Comparison of ENCODE assay signal across 8 cellular contexts in the genomic region with DNA sequence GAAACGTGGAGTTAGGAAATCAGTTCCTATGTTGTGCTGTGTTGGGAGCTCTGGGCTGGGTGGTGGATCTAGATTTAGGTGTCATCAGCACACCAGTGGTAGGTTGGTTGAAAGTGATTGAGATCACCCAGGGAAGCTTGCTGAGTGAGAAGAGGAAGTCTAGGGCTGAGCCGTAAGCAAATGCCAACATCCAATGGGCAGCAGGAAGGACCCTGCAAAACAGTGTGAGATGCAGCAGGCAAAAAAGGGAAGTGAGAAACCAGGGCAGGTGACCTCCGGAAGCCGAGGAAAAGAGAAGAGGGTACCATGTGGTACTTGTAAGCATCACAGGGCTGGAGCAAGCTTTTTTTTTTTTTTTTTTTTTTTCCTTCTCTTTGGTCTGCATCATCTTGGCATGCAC. TPM values are rescaled to one million over a fixed set of nuclear protein-coding genes. Genes with fewer than 3 reads are reported as not detected.
A peak's percentile ranks its signal among the peaks of the same experiment; 100 is the strongest.
DNase-seq lines count a peak whose midpoint lies in the region; ATAC-seq, FAIRE-seq and TF ChIP-seq lines count a peak whose summit lies in the region.

No MANE protein-coding gene starts in this region.

- H3K9me3 ChIP-seq in K562 (replicated peaks; ENCODE audit: control insufficient read depth, insufficient read depth, low read depth, low read length), result no peaks in the 10 kb centered on the region

- no peak overlapping the region for H2AFZ ChIP-seq in K562 (ENCODE audit: low read depth, low read length)

- no peak for TF ChIP-seq CTCF in K562 (IDR thresholded peaks at IDR 0.05 in 2 of 3, conservative IDR thresholded peaks at IDR 0.05 in 1 of 3; ENCODE audit: insufficient read depth in 2 of 3, low read depth in 1 of 3, low read length in 3 of 3)

- in situ Hi-C loops in K562 (cut with MboI), result no loop called here

- WGBS in K562 (ENCODE audit: insufficient coverage, low coverage, missing lambda C conversion rate), result 46% methylated on average over 2 of the region's 4 CpGs

- no peaks in the 10 kb centered on the region for H4K20me1 ChIP-seq in K562 (replicated peaks; ENCODE audit: control insufficient read depth, insufficient read depth, low read length)

- CTCF ChIA-PET in K562 (lab: Yijun Ruan, JAX; ENCODE audit: low intra/inter-chr PET ratio), result no interaction called here

- no peaks in the 10 kb centered on the region for H3K36me3 ChIP-seq in K562 (ENCODE audit: control insufficient read depth, insufficient read depth, low read length)

- no peak overlapping the region for H3K27ac ChIP-seq in K562 (ENCODE audit: extremely low read depth, low read depth, low read length)
- no peak overlapping the region for H3K27ac ChIP-seq in substantia nigra (ENCODE audit: low read depth, low read length, poor library complexity, severe bottlenecking)

- no peak for TF ChIP-seq POLR2A in K562 (conservative IDR thresholded peaks at IDR 0.05)

- no peaks in the 10 kb centered on the region for H3K79me2 ChIP-seq in K562 (ENCODE audit: control insufficient read depth, insufficient read depth, low read length)

- H3K4me2 ChIP-seq in K562 (ENCODE audit: insufficient read depth, low read length), result no peak overlapping the region

- no peak for FAIRE-seq in K562 (lab: Jason Lieb, UNC)

- peak; percentile 93 for ATAC-seq in GM19467 (IDR thresholded peaks at IDR 0.05; ENCODE audit: unreplicated experiment)
- peak; percentile 81 for ATAC-seq in HG03442 (IDR thresholded peaks at IDR 0.05; ENCODE audit: unreplicated experiment)
- ATAC-seq in K562, result no peak

- POLR2A ChIA-PET in K562 (lab: Yijun Ruan, JAX), result interaction anchor here (0.5 kb wide), 1 partner anchor 12 kb away, joined by 4 read pairs; no protein-coding TSS in a partner anchor

- H3K9ac ChIP-seq in K562 (ENCODE audit: insufficient read depth in 1 of 2, low read depth in 2 of 2, low read length in 2 of 2), result no peak overlapping the region

- H3K4me1 ChIP-seq in K562 (replicated peaks in 1 of 2; ENCODE audit: control insufficient read depth in 2 of 2, insufficient read depth in 2 of 2, low read length in 2 of 2), result peaks cover 20 to 28% of the 10 kb centered on the region in 2 experiments; a peak in 4 of 5 replicates

- no TSS peak for BruUV-seq in K562 (replicated peaks; lab: Mats Ljungman, UMichigan)

- DNase-seq in C1 segment of cervical spinal cord (lab: John Stamatoyannopoulos, UW) (peak in 9 of 14 donors; percentile 14 to 59 (median 35)), K562 (ENCODE audit: extremely low read depth in 1 of 4, low spot score in 3 of 4) (no peak), substantia nigra (lab: John Stamatoyannopoulos, UW) (peak in 31 of 49 donors; percentile 6 to 69 (median 20)), cerebellum (ENCODE audit: low spot score) (no peak)
- no peak for DNase-seq in stimulated activated CD8-positive, alpha-beta memory T cell treated with anti-CD3 and anti-CD28 coated beads, Interleukin-4, amount 100 ng/mL, for 48 hours
- DNase-seq in activated CD4-positive, alpha-beta T cell treated with anti-CD3 and anti-CD28 coated beads, Interleukin-2, amount 50 U/mL, for 1 hour, result no peak

- intact Hi-C loops in K562 (cut with micrococcal nuclease), result no loop called here

- no peaks in the 10 kb centered on the region for H3K27me3 ChIP-seq in K562 (ENCODE audit: control insufficient read depth in 2 of 2, insufficient read depth in 2 of 2, low read length in 2 of 2)

- no peak for TF ChIP-seq EP300 in K562 (IDR thresholded peaks at IDR 0.05; ENCODE audit: low read length)

- H3K9me1 ChIP-seq in K562 (ENCODE audit: control insufficient read depth, insufficient read depth, low read length), result no peaks in the 10 kb centered on the region

- no peak overlapping the region for H3K4me3 ChIP-seq in K562

- no peak for TF ChIP-seq RAD21 in K562 (CRISPR knock-in tag; conservative IDR thresholded peaks at IDR 0.05 in 1 of 2, IDR thresholded peaks at IDR 0.05 in 1 of 2)

TF ChIP-seq in K562, 482 proteins besides CTCF, POLR2A, EP300 and RAD21:
- TF ChIP-seq, protein P1, sequence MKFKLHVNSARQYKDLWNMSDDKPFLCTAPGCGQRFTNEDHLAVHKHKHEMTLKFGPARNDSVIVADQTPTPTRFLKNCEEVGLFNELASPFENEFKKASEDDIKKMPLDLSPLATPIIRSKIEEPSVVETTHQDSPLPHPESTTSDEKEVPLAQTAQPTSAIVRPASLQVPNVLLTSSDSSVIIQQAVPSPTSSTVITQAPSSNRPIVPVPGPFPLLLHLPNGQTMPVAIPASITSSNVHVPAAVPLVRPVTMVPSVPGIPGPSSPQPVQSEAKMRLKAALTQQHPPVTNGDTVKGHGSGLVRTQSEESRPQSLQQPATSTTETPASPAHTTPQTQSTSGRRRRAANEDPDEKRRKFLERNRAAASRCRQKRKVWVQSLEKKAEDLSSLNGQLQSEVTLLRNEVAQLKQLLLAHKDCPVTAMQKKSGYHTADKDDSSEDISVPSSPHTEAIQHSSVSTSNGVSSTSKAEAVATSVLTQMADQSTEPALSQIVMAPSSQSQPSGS (CRISPR knock-in tag; IDR thresholded peaks at IDR 0.05), result no peak
- peak; percentile 85 for TF ChIP-seq SPI1 (IDR thresholded peaks at IDR 0.05; ENCODE audit: borderline replicate concordance, low read depth, low read length)
TF ChIP-seq in K562: peak in this region for 1.

RNA-seq across cellular contexts. Expression of a gene that starts 15.9 kb away (rescaled TPM):
- 181 and 256 TPM in 2 replicates for total RNA-seq in K562 (2011; cell fraction: chromatin; rRNA removed; ENCODE audit: low replicate concordance)
- 148 and 149 TPM in 2 replicates for total RNA-seq in K562 (2011; cell fraction: nucleolus; rRNA removed)
- 109 and 139 TPM in 2 replicates for total RNA-seq in K562 (2011; cell fraction: nucleoplasm; rRNA removed)
- total RNA-seq in K562 (2014; rRNA removed) (88.0 and 96.4 TPM in 2 replicates), K562 (2014; rRNA removed; fragmentation: Illumina TruSeq; extraction: Trizol) (73.9 and 74.6 TPM in 2 replicates), K562 (2015; rRNA removed; fragmentation: Illumina TruSeq; extraction: Trizol) (62.0 and 65.1 TPM in 2 replicates), K562 (2021) (85.4 and 94.8 TPM in 2 replicates), cerebellum (70.9 TPM)
- polyA plus RNA-seq in K562 (2011; rRNA removed) (40.3 and 73.4 TPM in 2 replicates), K562 (2014; fragmentation: Illumina TruSeq; extraction: Trizol) (56.8 and 62.4 TPM in 2 replicates), K562 (2014; fragmentation: Nextera tagmentation; extraction: Ambion mirVana) (100 to 1,000 TPM in 1 of 2 experiments, 10 to 100 TPM in 1; 40.6 to 105 TPM), K562 (2014; rRNA removed) (37.1 and 47.9 TPM in 2 replicates)
- polyA plus RNA-seq in K562 (2011; cell fraction: cytosol; rRNA removed), result 47.0 and 48.0 TPM in 2 replicates
- polyA plus RNA-seq in K562 (2011; cell fraction: nucleus; rRNA removed), result 111 and 116 TPM in 2 replicates
- 82.5 and 120 TPM in 2 replicates for polyA plus RNA-seq in K562 (2012)
- polyA minus RNA-seq in K562 (2011; rRNA and poly(A)+ RNA removed), result 115 and 157 TPM in 2 replicates
- polyA minus RNA-seq in K562 (2011; cell fraction: cytosol; rRNA and poly(A)+ RNA removed), result 70.3 and 92.6 TPM in 2 replicates
- 59.0 and 102 TPM in 2 replicates for polyA minus RNA-seq in K562 (2011; cell fraction: nucleus; rRNA and poly(A)+ RNA removed)

RNA-seq across cellular contexts. Expression of a gene that starts 45.1 kb away (rescaled TPM):
- 5.1 and 8.1 TPM in 2 replicates for total RNA-seq in K562 (2011; cell fraction: chromatin; rRNA removed; ENCODE audit: low replicate concordance)
- total RNA-seq in K562 (2011; cell fraction: nucleolus; rRNA removed), result 6.2 and 9.0 TPM in 2 replicates
- total RNA-seq in K562 (2011; cell fraction: nucleoplasm; rRNA removed), result 5.4 and 7.0 TPM in 2 replicates
- total RNA-seq in K562 (2014; rRNA removed) (23.5 and 36.1 TPM in 2 replicates), K562 (2014; rRNA removed; fragmentation: Illumina TruSeq; extraction: Trizol) (18.8 and 20.2 TPM in 2 replicates), K562 (2015; rRNA removed; fragmentation: Illumina TruSeq; extraction: Trizol) (18.1 and 20.6 TPM in 2 replicates), K562 (2021) (34.7 and 42.6 TPM in 2 replicates), cerebellum (14.6 TPM)
- polyA plus RNA-seq in K562 (2011; rRNA removed) (21.7 and 24.8 TPM in 2 replicates), K562 (2014; fragmentation: Illumina TruSeq; extraction: Trizol) (45.3 and 46.9 TPM in 2 replicates), K562 (2014; fragmentation: Nextera tagmentation; extraction: Ambion mirVana) (10 to 100 TPM; 23.0 to 25.2 TPM), K562 (2014; rRNA removed) (26.7 and 27.6 TPM in 2 replicates)
- polyA plus RNA-seq in K562 (2011; cell fraction: cytosol; rRNA removed), result 15.4 and 17.0 TPM in 2 replicates
- polyA plus RNA-seq in K562 (2011; cell fraction: nucleus; rRNA removed), result 12.7 and 14.4 TPM in 2 replicates
- polyA plus RNA-seq in K562 (2012), result 34.9 and 43.6 TPM in 2 replicates
- 14.1 and 16.4 TPM in 2 replicates for polyA minus RNA-seq in K562 (2011; rRNA and poly(A)+ RNA removed)
- polyA minus RNA-seq in K562 (2011; cell fraction: cytosol; rRNA and poly(A)+ RNA removed), result 13.3 and 19.9 TPM in 2 replicates
- 4.2 and 6.3 TPM in 2 replicates for polyA minus RNA-seq in K562 (2011; cell fraction: nucleus; rRNA and poly(A)+ RNA removed)

RNA-seq across cellular contexts. Expression of a gene that starts 49.8 kb away (rescaled TPM):
- total RNA-seq in K562 (2011; cell fraction: chromatin; rRNA removed; ENCODE audit: low replicate concordance), result 92.9 and 163 TPM in 2 replicates
- total RNA-seq in K562 (2011; cell fraction: nucleolus; rRNA removed), result 61.9 and 72.2 TPM in 2 replicates
- 89.3 and 110 TPM in 2 replicates for total RNA-seq in K562 (2011; cell fraction: nucleoplasm; rRNA removed)
- total RNA-seq in K562 (2014; rRNA removed) (283 and 284 TPM in 2 replicates), K562 (2014; rRNA removed; fragmentation: Illumina TruSeq; extraction: Trizol) (338 and 375 TPM in 2 replicates), K562 (2015; rRNA removed; fragmentation: Illumina TruSeq; extraction: Trizol) (321 and 348 TPM in 2 replicates), K562 (2021) (331 and 354 TPM in 2 replicates), cerebellum (127 TPM)
- polyA plus RNA-seq in K562 (2011; rRNA removed) (387 and 478 TPM in 2 replicates), K562 (2014; fragmentation: Illumina TruSeq; extraction: Trizol) (390 and 412 TPM in 2 replicates), K562 (2014; fragmentation: Nextera tagmentation; extraction: Ambion mirVana) (100 to 1,000 TPM; 708 to 717 TPM), K562 (2014; rRNA removed) (404 and 421 TPM in 2 replicates)
- polyA plus RNA-seq in K562 (2011; cell fraction: cytosol; rRNA removed), result 251 and 375 TPM in 2 replicates
- polyA plus RNA-seq in K562 (2011; cell fraction: nucleus; rRNA removed), result 114 and 190 TPM in 2 replicates
- 291 and 314 TPM in 2 replicates for polyA plus RNA-seq in K562 (2012)
- polyA minus RNA-seq in K562 (2011; rRNA and poly(A)+ RNA removed), result 394 and 432 TPM in 2 replicates
- 139 and 145 TPM in 2 replicates for polyA minus RNA-seq in K562 (2011; cell fraction: cytosol; rRNA and poly(A)+ RNA removed)
- 33.1 and 62.2 TPM in 2 replicates for polyA minus RNA-seq in K562 (2011; cell fraction: nucleus; rRNA and poly(A)+ RNA removed)

Comparison
In these comparisons a context has a peak if more than half of its experiments do, and no peak if none do; other contexts are left out.
1. DNase-seq: peak in C1 segment of cervical spinal cord (9 of 14) and substantia nigra (31 of 49); none in K562 (0 of 4), stimulated activated CD8-positive, alpha-beta memory T cell treated with anti-CD3 and anti-CD28 coated beads, Interleukin-4, amount 100 ng/mL, for 48 hours (single experiment), cerebellum (single experiment) and activated CD4-positive, alpha-beta T cell treated with anti-CD3 and anti-CD28 coated beads, Interleukin-2, amount 50 U/mL, for 1 hour (single experiment).